Comparison of ENCODE assay signal across 8 cellular contexts in genomic region chr1:38005195-38006007, GRCh38. TPM values are rescaled to one million over a fixed set of nuclear protein-coding genes. Genes with fewer than 3 reads are reported as not detected.
A peak's percentile ranks its signal among the peaks of the same experiment; 100 is the strongest.
DNase-seq lines count a peak whose midpoint lies in the region; ATAC-seq and TF ChIP-seq lines count a peak whose summit lies in the region.

A gene with protein sequence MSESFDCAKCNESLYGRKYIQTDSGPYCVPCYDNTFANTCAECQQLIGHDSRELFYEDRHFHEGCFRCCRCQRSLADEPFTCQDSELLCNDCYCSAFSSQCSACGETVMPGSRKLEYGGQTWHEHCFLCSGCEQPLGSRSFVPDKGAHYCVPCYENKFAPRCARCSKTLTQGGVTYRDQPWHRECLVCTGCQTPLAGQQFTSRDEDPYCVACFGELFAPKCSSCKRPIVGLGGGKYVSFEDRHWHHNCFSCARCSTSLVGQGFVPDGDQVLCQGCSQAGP (minus strand): TSS chr1:38005514. CDS start chr1:37999412, 6,102 bp downstream.

- no peak for TF ChIP-seq CTCF in breast epithelium (IDR thresholded peaks at IDR 0.05)

- intact Hi-C loops in breast epithelium (cut with DNase I; ENCODE audit: low total_unique reads) = no loop called here

- peaks cover 5 to 11% of the 10 kb centered on the region in 2 donors for H3K4me1 ChIP-seq in breast epithelium

- peak within 1 kb of the TSS; percentile 90 to 92 for H3K27ac ChIP-seq in breast epithelium

- H3K9me3 ChIP-seq in breast epithelium = no peaks in the 10 kb centered on the region

- H3K4me3 ChIP-seq in breast epithelium = peak within 1 kb of the TSS; percentile 61 to 91 (median 73)

- ATAC-seq in HG03460 (IDR thresholded peaks at IDR 0.05; ENCODE audit: unreplicated experiment) (no peak), HG02973 (IDR thresholded peaks at IDR 0.05; ENCODE audit: unreplicated experiment) (no peak)

- H3K36me3 ChIP-seq in breast epithelium = no peaks in the 10 kb centered on the region

- DNase-seq in ELR (ENCODE audit: low read depth) = peak; percentile 58
- DNase-seq in HUDEP-2 (lab: John Stamatoyannopoulos, UW; ENCODE audit: unreplicated experiment in 76 of 76) = peak in 53 of 76 experiments; percentile 15 to 77 (median 56)
- peak in 4 of 5 donors; percentile 22 to 51 (median 32) for DNase-seq in T-helper 1 cell
- DNase-seq in breast epithelium (ENCODE audit: low spot score in 2 of 2) = peak in 1 of 2 donors; percentile 56
- peak; percentile 48 for DNase-seq in iris pigment epithelial cell (ENCODE audit: low read depth)
- DNase-seq in stimulated activated CD4-positive, alpha-beta T cell treated with anti-CD3 and anti-CD28 coated beads, Interleukin-15, amount 100 ng/mL, for 24 hours = peak; percentile 80

- H3K27me3 ChIP-seq in breast epithelium = no peaks in the 10 kb centered on the region

- no peak for TF ChIP-seq POLR2A in breast epithelium (IDR thresholded peaks at IDR 0.05)

RNA-seq across cellular contexts. Expression of the gene that starts here (rescaled TPM):
- total RNA-seq in breast epithelium = 10 to 100 TPM; 11.8 to 22.6 (median 21.4) TPM
